20 cellular contexts compared by ENCODE assay signal in genomic region chr2:209113030-209113429, GRCh38.
A peak's percentile ranks its signal among the peaks of the same experiment; 100 is the strongest.
DNase-seq lines count a peak whose midpoint lies in the region; FAIRE-seq and TF ChIP-seq lines count a peak whose summit lies in the region.
"Had no signal": no experiment of that assay in that cellular context is flagged by ENCODE, and none has a peak within 500 bp of the region (broad histone marks: within the 10 kb centered on the region; RNA-seq: fewer than 3 reads in every experiment).

No MANE protein-coding gene starts in this region.

- H3K9ac ChIP-seq in H9 (ENCODE audit: extremely low read depth, insufficient read length, low read length) (no peak overlapping the region), NT2/D1 (ENCODE audit: insufficient read length, low read depth) (no peak overlapping the region)

- no peak overlapping the region for H4K5ac ChIP-seq in H9 (ENCODE audit: insufficient read length, low read depth, low read length)

- no peak overlapping the region for H3K18ac ChIP-seq in H9 (ENCODE audit: insufficient read length, low read depth, low read length)

- H2BK5ac ChIP-seq in H9 (ENCODE audit: insufficient read length, low read length) = no peak overlapping the region

- H4K8ac ChIP-seq in H9 (replicated peaks; ENCODE audit: insufficient read length, low read depth, low read length) = no peak overlapping the region

- H3K4me2 ChIP-seq in H9 (ENCODE audit: insufficient read depth, insufficient read length, low read length) (no peak overlapping the region), hepatocyte (no peak overlapping the region)

- H3K4me3 Mint-ChIP-seq in H9 = no peak overlapping the region

- H3K9me2 ChIP-seq in hepatocyte (replicated peaks; ENCODE audit: insufficient read depth) = no peaks in the 10 kb centered on the region

- no peak overlapping the region for H2BK120ac ChIP-seq in H9 (ENCODE audit: low read depth, low read length, poor library complexity, severe bottlenecking)

- H2BK12ac ChIP-seq in H9 (ENCODE audit: insufficient read length, low read depth, low read length) = no peak overlapping the region

- H2AFZ ChIP-seq in H9 (ENCODE audit: low read length) = no peak overlapping the region
- H2AFZ ChIP-seq in hepatocyte = no peak overlapping the region
- H2AFZ ChIP-seq in neuron (ENCODE audit: low read depth, low read length) = peak overlapping the region; percentile 2

- H3K27ac Mint-ChIP-seq in H9 = peak overlapping the region in 2 of 3 experiments; percentile 3 to 59; a peak in 4 of 7 replicates

- H2AK5ac ChIP-seq in H9 (ENCODE audit: insufficient read length, low read length) = no peak overlapping the region

- H3K14ac ChIP-seq in H9 (ENCODE audit: insufficient read depth, low read length) = no peak overlapping the region

- no peak overlapping the region for H3K4ac ChIP-seq in H9 (ENCODE audit: low read depth, low read length)

- TF ChIP-seq CTCF in H9 (conservative IDR thresholded peaks at IDR 0.05) (0 out of 3 replicates have a peak, but pooled peaks have one; percentile 16), hepatocyte (IDR thresholded peaks at IDR 0.05; ENCODE audit: poor library complexity) (no peak)

- H3K23ac ChIP-seq in H9 (ENCODE audit: insufficient read length, low read depth, low read length) = no peak overlapping the region

- H3K9me3 Mint-ChIP-seq in H9 = peaks cover 0 to under 1% of the 10 kb centered on the region in 2 experiments; a peak in 1 of 5 replicates

- H3K4me1 Mint-ChIP-seq in H9 = peaks cover 35 to 41% of the 10 kb centered on the region in 2 experiments

- H4K91ac ChIP-seq in H9 (ENCODE audit: insufficient read length, low read depth, low read length) = no peak overlapping the region

- H3K23me2 ChIP-seq in H9 (ENCODE audit: insufficient read length, low read depth, low read length, poor library complexity, severe bottlenecking) = no peaks in the 10 kb centered on the region

- H3K36me3 ChIP-seq in NT2/D1 (ENCODE audit: insufficient read depth, insufficient read length, low read length) (no peaks in the 10 kb centered on the region), hepatocyte (replicated peaks; ENCODE audit: insufficient read depth, low read depth) (no peaks in the 10 kb centered on the region), neuron (ENCODE audit: insufficient read depth, low read length) (no peaks in the 10 kb centered on the region)

- H3K4me1 ChIP-seq in H9 (ENCODE audit: insufficient read depth, low read length) (peaks cover 6% of the 10 kb centered on the region; the same call in 1 of the 2 replicates), NT2/D1 (ENCODE audit: insufficient read depth, insufficient read length) (no peaks in the 10 kb centered on the region), hepatocyte (ENCODE audit: insufficient read depth) (no peaks in the 10 kb centered on the region), neuron (ENCODE audit: insufficient read depth, low read length) (peaks cover 7% of the 10 kb centered on the region)

- no peak overlapping the region for H2BK15ac ChIP-seq in H9 (ENCODE audit: low read depth, low read length)

- no peaks in the 10 kb centered on the region for H3K27me3 ChIP-seq in H9 (ENCODE audit: insufficient read depth, low read length)
- H3K27me3 ChIP-seq in NT2/D1 (ENCODE audit: insufficient read depth, insufficient read length) = no peaks in the 10 kb centered on the region
- no peaks in the 10 kb centered on the region for H3K27me3 ChIP-seq in hepatocyte
- H3K27me3 ChIP-seq in neuron (ENCODE audit: insufficient read depth, low read length) = no peaks in the 10 kb centered on the region

- no peaks in the 10 kb centered on the region for H3K27me3 Mint-ChIP-seq in H9 (ENCODE audit: low read depth)

- DNase-seq in H9 (peak; percentile 52), NT2/D1 (ENCODE audit: low read depth, low spot score) (peak; percentile 18), hepatocyte (ENCODE audit: low spot score) (peak; percentile 4), urothelium cell line (ENCODE audit: low spot score) (no peak)
- no peak for DNase-seq in activated CD4-positive, alpha-beta T cell treated with anti-CD3 and anti-CD28 coated beads, Interleukin-2, amount 50 U/mL, for 4 hours
- DNase-seq in activated CD4-positive, alpha-beta T cell treated with anti-CD3 and anti-CD28 coated beads, Interleukin-2, amount 50 U/mL, for 48 hours = no peak
- DNase-seq: AML-193; DMS79 treated with DMSO at 0.1 percent for 48 hours; GOT3; KG1; MV-4-11; NCI-H1930; NCI-H446 treated with DMSO at 0.1 percent for 48 hours; NCI-H69; NK-92 treated with Interleukin-12 subunit alpha and Interleukin-12 subunit beta, amount 100 ng/mL, for 24 hours had no signal

- no peak overlapping the region for H3K56ac ChIP-seq in H9 (ENCODE audit: insufficient read length, low read depth, low read length)

- H3K27ac ChIP-seq in H9 (ENCODE audit: insufficient read length, low read depth, low read length) = no peak overlapping the region
- H3K27ac ChIP-seq in hepatocyte = no peak overlapping the region
- H3K27ac ChIP-seq: C4-2B had no signal

- no peak overlapping the region for H3K4me3 ChIP-seq in NT2/D1 (ENCODE audit: insufficient read length, low read depth)
- H3K4me3 ChIP-seq in hepatocyte = no peak overlapping the region
- H3K4me3 ChIP-seq in neuron (ENCODE audit: low read length) = no peak overlapping the region

- no CpG with 5 or more reads among the region's 6 CpGs for WGBS in H9 (ENCODE audit: extremely low coverage, insufficient read length, low lambda C conversion rate)
- 70% methylated on average over 6 of the region's 6 CpGs for WGBS in hepatocyte (ENCODE audit: low lambda C conversion rate, missing lambda C conversion rate)

- peaks cover 0 to 3% (median 0%) of the 10 kb centered on the region in 3 experiments; a peak in 3 of 7 replicates for H3K36me3 Mint-ChIP-seq in H9 (ENCODE audit: insufficient read depth in 1 of 3, low read depth in 3 of 3)

- H3T11ph ChIP-seq in H9 (ENCODE audit: low read length) = no peak overlapping the region

- H3K79me1 ChIP-seq in H9 (ENCODE audit: insufficient read depth, low read depth, low read length, poor library complexity, severe bottlenecking) = no peaks in the 10 kb centered on the region

- H3K79me2 ChIP-seq in H9 (ENCODE audit: insufficient read depth, low read length) (no peaks in the 10 kb centered on the region), hepatocyte (no peaks in the 10 kb centered on the region)

- no peak overlapping the region for H2BK20ac ChIP-seq in H9 (ENCODE audit: low read depth, low read length, poor library complexity, severe bottlenecking)

- FAIRE-seq in urothelium cell line (lab: Jason Lieb, UNC) = no peak
- FAIRE-seq: D721Med, G401.6, RCC 7860 had no signal

- H4K20me1 ChIP-seq in H9 (ENCODE audit: control insufficient read depth, insufficient read depth, insufficient read length) (no peaks in the 10 kb centered on the region), hepatocyte (ENCODE audit: insufficient read depth, poor library complexity, severe bottlenecking) (no peaks in the 10 kb centered on the region)

- H3K9me3 ChIP-seq in H9 (ENCODE audit: control insufficient read depth, low read depth, low read length) (no peaks in the 10 kb centered on the region), NT2/D1 (ENCODE audit: insufficient read depth, low read length) (no peaks in the 10 kb centered on the region), hepatocyte (ENCODE audit: low read depth) (no peaks in the 10 kb centered on the region), neuron (ENCODE audit: low read length) (no peaks in the 10 kb centered on the region)

Comparison
In these comparisons a context has a peak if more than half of its experiments do, and no peak if none do; other contexts are left out.
1. DNase-seq: peak in H9 (single experiment), NT2/D1 (single experiment) and hepatocyte (single experiment); none in urothelium cell line (single experiment), activated CD4-positive, alpha-beta T cell treated with anti-CD3 and anti-CD28 coated beads, Interleukin-2, amount 50 U/mL, for 4 hours (0 of 2) and activated CD4-positive, alpha-beta T cell treated with anti-CD3 and anti-CD28 coated beads, Interleukin-2, amount 50 U/mL, for 48 hours (0 of 2).